8 cellular contexts compared by ENCODE assay signal in genomic region chr3:170726976-170727661, GRCh38.
A peak's percentile ranks its signal among the peaks of the same experiment; 100 is the strongest.
DNase-seq lines count a peak whose midpoint lies in the region; ATAC-seq and TF ChIP-seq lines count a peak whose summit lies in the region.

No MANE protein-coding gene starts in this region.

- H3K4me1 ChIP-seq in PC-3 (ENCODE audit: insufficient read depth, low read length) (peaks cover 28% of the 10 kb centered on the region), muscle layer of duodenum (ENCODE audit: control insufficient read depth in 1 of 2, insufficient read depth in 2 of 2, low read length in 2 of 2) (peaks cover 0 to 3% of the 10 kb centered on the region in 2 donors)

- POLR2A ChIA-PET in PC-3 (lab: Charles Lee; ENCODE audit: unreplicated experiment) = interaction anchor here (0.6 kb wide), 1 partner anchor 143 kb away, joined by 5 read pairs; the partner anchor contains the start of gene RPL22L1

- no peaks in the 10 kb centered on the region for H3F3A ChIP-seq in PC-3 (ENCODE audit: low read length, unreplicated experiment)

- no peaks in the 10 kb centered on the region for H4K20me1 ChIP-seq in PC-3 (ENCODE audit: low read length)

- intact Hi-C loops in PC-3 (cut with micrococcal nuclease) = no loop called here

- H3K4me3 ChIP-seq in AG10803 (ENCODE audit: low read length) = peak overlapping the region; percentile 26
- peak overlapping the region; percentile 47 for H3K4me3 ChIP-seq in PC-3 (ENCODE audit: low read length)
- H3K4me3 ChIP-seq in coronary artery = no peak overlapping the region
- H3K4me3 ChIP-seq in muscle layer of duodenum (ENCODE audit: low read depth in 1 of 2, low read length in 2 of 2) = no peak overlapping the region

- peak overlapping the region; percentile 41 for H3K9ac ChIP-seq in PC-3 (ENCODE audit: low read length)

- TF ChIP-seq CTCF in AG10803 (conservative IDR thresholded peaks at IDR 0.05; ENCODE audit: low read length) (no peak), PC-3 (conservative IDR thresholded peaks at IDR 0.05; ENCODE audit: low read depth, low read length) (no peak), coronary artery (IDR thresholded peaks at IDR 0.05) (no peak)

- peak overlapping the region; percentile 65 for H2AFZ ChIP-seq in PC-3 (ENCODE audit: low read length)

- H3K9me3 Mint-ChIP-seq in immature natural killer cell = no peaks in the 10 kb centered on the region

- ATAC-seq in PC-3 (peak; percentile 78), GM18520 (IDR thresholded peaks at IDR 0.05; ENCODE audit: unreplicated experiment) (no peak)

- peak overlapping the region; percentile 89 for H3K27ac ChIP-seq in PC-3 (ENCODE audit: low read length)
- peak overlapping the region; percentile 48 to 60 for H3K27ac ChIP-seq in coronary artery
- H3K27ac ChIP-seq in muscle layer of duodenum (ENCODE audit: low read length) = peak overlapping the region; percentile 21

- H3K36me3 ChIP-seq in PC-3 (ENCODE audit: low read depth, low read length) (no peaks in the 10 kb centered on the region), muscle layer of duodenum (ENCODE audit: control insufficient read depth in 1 of 2, insufficient read depth in 2 of 2, low read length in 2 of 2) (peaks cover 0 to 3% of the 10 kb centered on the region in 2 donors)

- H3K27ac Mint-ChIP-seq in immature natural killer cell = no peak overlapping the region

- no peaks in the 10 kb centered on the region for H3K9me2 ChIP-seq in PC-3 (replicated peaks; ENCODE audit: low read length)

- no peaks in the 10 kb centered on the region for H3K4me1 Mint-ChIP-seq in immature natural killer cell

- H3K4me3 Mint-ChIP-seq in immature natural killer cell = no peak overlapping the region

- H3K9me3 ChIP-seq in PC-3 (ENCODE audit: low read length) (no peaks in the 10 kb centered on the region), muscle layer of duodenum (ENCODE audit: control insufficient read depth in 1 of 2, low read length in 2 of 2) (no peaks in the 10 kb centered on the region)

- H3K4me2 ChIP-seq in PC-3 (ENCODE audit: low read length) = peak overlapping the region; percentile 79

- TSS peak; percentile 94 for BruUV-seq in PC-3 (replicated peaks; lab: Mats Ljungman, UMichigan)

- H3K27me3 ChIP-seq in PC-3 (ENCODE audit: low read length) = no peaks in the 10 kb centered on the region
- H3K27me3 ChIP-seq in muscle layer of duodenum (ENCODE audit: low read depth, low read length) = no peaks in the 10 kb centered on the region

- DNase-seq in AG10803 (ENCODE audit: low read depth) (peak; percentile 89), PC-3 (peak; percentile 84), coronary artery (ENCODE audit: low spot score) (no peak), immature natural killer cell (no peak), UCSD-AML1 (lab: John Stamatoyannopoulos, UW; ENCODE audit: unreplicated experiment) (no peak)
- DNase-seq in activated T-cell treated with anti-CD3 and anti-CD28 coated beads, Interleukin-2, amount 50 U/mL, for 48 hours = no peak

- H3K27me3 Mint-ChIP-seq in immature natural killer cell (ENCODE audit: low read depth in 3 of 3) = peaks cover 0 to 6% (median 2%) of the 10 kb centered on the region in 3 donors

- CTCF ChIA-PET in PC-3 (lab: Charles Lee) = no interaction called here

- no peaks in the 10 kb centered on the region; the same call in 1 of the 2 replicates for H3K79me2 ChIP-seq in PC-3 (ENCODE audit: low read length)

- H3K36me3 Mint-ChIP-seq in immature natural killer cell = no peaks in the 10 kb centered on the region

Comparison
In these comparisons a context has a peak if more than half of its experiments do, and no peak if none do; other contexts are left out.
1. DNase-seq: peak in AG10803 (single experiment) and PC-3 (single experiment); none in coronary artery (single experiment), immature natural killer cell (0 of 3), activated T-cell treated with anti-CD3 and anti-CD28 coated beads, Interleukin-2, amount 50 U/mL, for 48 hours (0 of 2) and UCSD-AML1 (single experiment).
2. H3K4me3 ChIP-seq: peak in AG10803 (single experiment) and PC-3 (single experiment); none in coronary artery (single experiment) and muscle layer of duodenum (0 of 2).
3. H3K27ac ChIP-seq: peak in every context shown above with its lines; median percentile 89 in PC-3; 54 in coronary artery; 21 in muscle layer of duodenum.